2 cellular contexts compared by ENCODE assay signal in the genomic region with DNA sequence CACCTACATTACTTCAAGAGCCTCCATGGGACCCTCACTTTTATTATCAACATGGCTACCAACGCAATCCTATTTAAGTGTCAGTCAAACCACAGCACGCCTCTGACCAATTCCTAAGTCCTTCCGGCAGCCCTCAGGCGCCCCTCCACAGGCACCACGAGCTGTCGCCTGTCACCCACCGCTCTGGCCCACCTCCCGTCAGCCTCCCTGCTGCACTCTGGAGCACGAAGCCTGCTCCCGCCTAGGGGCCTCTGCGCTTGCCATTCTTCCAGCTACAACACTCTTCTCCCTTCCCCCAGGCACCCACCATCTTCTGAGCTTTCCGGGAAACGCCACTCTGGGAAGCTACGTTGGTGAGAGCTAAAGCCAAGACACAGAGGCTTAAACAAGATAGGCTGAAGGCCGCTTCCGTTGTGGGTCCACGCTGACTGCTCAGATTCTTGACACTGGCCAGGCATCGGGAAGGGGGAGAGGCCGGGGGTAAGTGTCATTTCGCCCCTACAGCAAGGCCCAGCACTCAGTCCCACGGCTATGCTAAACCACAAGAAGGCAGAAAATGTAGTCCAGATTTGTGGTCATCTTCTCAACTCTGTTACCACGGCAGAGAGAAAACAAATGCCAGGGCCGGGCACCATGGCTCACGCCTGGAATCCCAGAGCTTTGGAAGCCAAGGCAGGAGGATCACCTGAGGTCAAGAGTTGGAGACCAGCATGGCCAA.
TF ChIP-seq lines count a peak whose summit lies in the region.

No MANE protein-coding gene starts in this region.

TF ChIP-seq in SK-N-SH treated with all-trans-retinoic acid at 6 μM for 48 hours, 23 proteins besides CTCF, POLR2A, EP300 and RAD21:
- TF ChIP-seq ZFP3 (CRISPR knock-in tag; IDR thresholded peaks at IDR 0.05) (no peak), GLIS3 (CRISPR knock-in tag; IDR thresholded peaks at IDR 0.05) (no peak), ZNF565 (CRISPR knock-in tag; conservative IDR thresholded peaks at IDR 0.05; ENCODE audit: low read depth) (no peak), ISL1 (CRISPR knock-in tag; IDR thresholded peaks at IDR 0.05) (no peak), ZNF8 (CRISPR knock-in tag; IDR thresholded peaks at IDR 0.05) (no peak), TOX (CRISPR knock-in tag; IDR thresholded peaks at IDR 0.05; ENCODE audit: borderline replicate concordance) (no peak), ARNTL (CRISPR knock-in tag; IDR thresholded peaks at IDR 0.05; ENCODE audit: borderline replicate concordance, low read depth) (no peak), OSR1 (CRISPR knock-in tag; IDR thresholded peaks at IDR 0.05) (no peak), PPARA (CRISPR knock-in tag; IDR thresholded peaks at IDR 0.05; ENCODE audit: borderline replicate concordance) (no peak), BACH2 (CRISPR knock-in tag; IDR thresholded peaks at IDR 0.05; ENCODE audit: borderline replicate concordance) (no peak), ZNF70 (CRISPR knock-in tag; IDR thresholded peaks at IDR 0.05) (no peak), RARB (CRISPR knock-in tag; IDR thresholded peaks at IDR 0.05) (no peak), ESRRG (CRISPR knock-in tag; IDR thresholded peaks at IDR 0.05) (no peak), ZFP30 (CRISPR knock-in tag; IDR thresholded peaks at IDR 0.05) (no peak)
- TF ChIP-seq, protein P1, sequence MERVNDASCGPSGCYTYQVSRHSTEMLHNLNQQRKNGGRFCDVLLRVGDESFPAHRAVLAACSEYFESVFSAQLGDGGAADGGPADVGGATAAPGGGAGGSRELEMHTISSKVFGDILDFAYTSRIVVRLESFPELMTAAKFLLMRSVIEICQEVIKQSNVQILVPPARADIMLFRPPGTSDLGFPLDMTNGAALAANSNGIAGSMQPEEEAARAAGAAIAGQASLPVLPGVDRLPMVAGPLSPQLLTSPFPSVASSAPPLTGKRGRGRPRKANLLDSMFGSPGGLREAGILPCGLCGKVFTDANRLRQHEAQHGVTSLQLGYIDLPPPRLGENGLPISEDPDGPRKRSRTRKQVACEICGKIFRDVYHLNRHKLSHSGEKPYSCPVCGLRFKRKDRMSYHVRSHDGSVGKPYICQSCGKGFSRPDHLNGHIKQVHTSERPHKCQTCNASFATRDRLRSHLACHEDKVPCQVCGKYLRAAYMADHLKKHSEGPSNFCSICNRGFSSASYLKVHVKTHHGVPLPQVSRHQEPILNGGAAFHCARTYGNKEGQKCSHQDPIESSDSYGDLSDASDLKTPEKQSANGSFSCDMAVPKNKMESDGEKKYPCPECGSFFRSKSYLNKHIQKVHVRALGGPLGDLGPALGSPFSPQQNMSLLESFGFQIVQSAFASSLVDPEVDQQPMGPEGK (CRISPR knock-in tag; IDR thresholded peaks at IDR 0.05; ENCODE audit: borderline replicate concordance): no peak
- TF ChIP-seq, protein P2, sequence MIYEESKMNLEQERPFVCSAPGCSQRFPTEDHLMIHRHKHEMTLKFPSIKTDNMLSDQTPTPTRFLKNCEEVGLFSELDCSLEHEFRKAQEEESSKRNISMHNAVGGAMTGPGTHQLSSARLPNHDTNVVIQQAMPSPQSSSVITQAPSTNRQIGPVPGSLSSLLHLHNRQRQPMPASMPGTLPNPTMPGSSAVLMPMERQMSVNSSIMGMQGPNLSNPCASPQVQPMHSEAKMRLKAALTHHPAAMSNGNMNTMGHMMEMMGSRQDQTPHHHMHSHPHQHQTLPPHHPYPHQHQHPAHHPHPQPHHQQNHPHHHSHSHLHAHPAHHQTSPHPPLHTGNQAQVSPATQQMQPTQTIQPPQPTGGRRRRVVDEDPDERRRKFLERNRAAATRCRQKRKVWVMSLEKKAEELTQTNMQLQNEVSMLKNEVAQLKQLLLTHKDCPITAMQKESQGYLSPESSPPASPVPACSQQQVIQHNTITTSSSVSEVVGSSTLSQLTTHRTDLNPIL (CRISPR knock-in tag; IDR thresholded peaks at IDR 0.05; ENCODE audit: low read depth): no peak
- TF ChIP-seq, protein P3, sequence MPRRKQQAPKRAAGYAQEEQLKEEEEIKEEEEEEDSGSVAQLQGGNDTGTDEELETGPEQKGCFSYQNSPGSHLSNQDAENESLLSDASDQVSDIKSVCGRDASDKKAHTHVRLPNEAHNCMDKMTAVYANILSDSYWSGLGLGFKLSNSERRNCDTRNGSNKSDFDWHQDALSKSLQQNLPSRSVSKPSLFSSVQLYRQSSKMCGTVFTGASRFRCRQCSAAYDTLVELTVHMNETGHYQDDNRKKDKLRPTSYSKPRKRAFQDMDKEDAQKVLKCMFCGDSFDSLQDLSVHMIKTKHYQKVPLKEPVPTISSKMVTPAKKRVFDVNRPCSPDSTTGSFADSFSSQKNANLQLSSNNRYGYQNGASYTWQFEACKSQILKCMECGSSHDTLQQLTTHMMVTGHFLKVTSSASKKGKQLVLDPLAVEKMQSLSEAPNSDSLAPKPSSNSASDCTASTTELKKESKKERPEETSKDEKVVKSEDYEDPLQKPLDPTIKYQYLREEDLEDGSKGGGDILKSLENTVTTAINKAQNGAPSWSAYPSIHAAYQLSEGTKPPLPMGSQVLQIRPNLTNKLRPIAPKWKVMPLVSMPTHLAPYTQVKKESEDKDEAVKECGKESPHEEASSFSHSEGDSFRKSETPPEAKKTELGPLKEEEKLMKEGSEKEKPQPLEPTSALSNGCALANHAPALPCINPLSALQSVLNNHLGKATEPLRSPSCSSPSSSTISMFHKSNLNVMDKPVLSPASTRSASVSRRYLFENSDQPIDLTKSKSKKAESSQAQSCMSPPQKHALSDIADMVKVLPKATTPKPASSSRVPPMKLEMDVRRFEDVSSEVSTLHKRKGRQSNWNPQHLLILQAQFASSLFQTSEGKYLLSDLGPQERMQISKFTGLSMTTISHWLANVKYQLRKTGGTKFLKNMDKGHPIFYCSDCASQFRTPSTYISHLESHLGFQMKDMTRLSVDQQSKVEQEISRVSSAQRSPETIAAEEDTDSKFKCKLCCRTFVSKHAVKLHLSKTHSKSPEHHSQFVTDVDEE (CRISPR knock-in tag; IDR thresholded peaks at IDR 0.05): no peak
- TF ChIP-seq, protein P4, sequence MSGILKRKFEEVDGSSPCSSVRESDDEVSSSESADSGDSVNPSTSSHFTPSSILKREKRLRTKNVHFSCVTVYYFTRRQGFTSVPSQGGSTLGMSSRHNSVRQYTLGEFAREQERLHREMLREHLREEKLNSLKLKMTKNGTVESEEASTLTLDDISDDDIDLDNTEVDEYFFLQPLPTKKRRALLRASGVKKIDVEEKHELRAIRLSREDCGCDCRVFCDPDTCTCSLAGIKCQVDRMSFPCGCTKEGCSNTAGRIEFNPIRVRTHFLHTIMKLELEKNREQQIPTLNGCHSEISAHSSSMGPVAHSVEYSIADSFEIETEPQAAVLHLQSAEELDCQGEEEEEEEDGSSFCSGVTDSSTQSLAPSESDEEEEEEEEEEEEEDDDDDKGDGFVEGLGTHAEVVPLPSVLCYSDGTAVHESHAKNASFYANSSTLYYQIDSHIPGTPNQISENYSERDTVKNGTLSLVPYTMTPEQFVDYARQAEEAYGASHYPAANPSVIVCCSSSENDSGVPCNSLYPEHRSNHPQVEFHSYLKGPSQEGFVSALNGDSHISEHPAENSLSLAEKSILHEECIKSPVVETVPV (CRISPR knock-in tag; IDR thresholded peaks at IDR 0.05): no peak

TF ChIP-seq in SK-N-SH, 30 proteins besides CTCF, POLR2A, EP300 and RAD21:
- TF ChIP-seq NFIC (IDR thresholded peaks at IDR 0.05; ENCODE audit: borderline replicate concordance): no peak
- no peak for TF ChIP-seq RXRA (IDR thresholded peaks at IDR 0.05; ENCODE audit: borderline replicate concordance, low read depth)
- no peak for TF ChIP-seq YY1 (IDR thresholded peaks at IDR 0.05; ENCODE audit: low read depth)
- no peak for TF ChIP-seq RFX5 (IDR thresholded peaks at IDR 0.05; ENCODE audit: low read length)
- TF ChIP-seq, protein P5, sequence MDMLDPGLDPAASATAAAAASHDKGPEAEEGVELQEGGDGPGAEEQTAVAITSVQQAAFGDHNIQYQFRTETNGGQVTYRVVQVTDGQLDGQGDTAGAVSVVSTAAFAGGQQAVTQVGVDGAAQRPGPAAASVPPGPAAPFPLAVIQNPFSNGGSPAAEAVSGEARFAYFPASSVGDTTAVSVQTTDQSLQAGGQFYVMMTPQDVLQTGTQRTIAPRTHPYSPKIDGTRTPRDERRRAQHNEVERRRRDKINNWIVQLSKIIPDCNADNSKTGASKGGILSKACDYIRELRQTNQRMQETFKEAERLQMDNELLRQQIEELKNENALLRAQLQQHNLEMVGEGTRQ (IDR thresholded peaks at IDR 0.05; ENCODE audit: borderline replicate concordance, low read depth, low read length): no peak
- no peak for TF ChIP-seq GABPA (IDR thresholded peaks at IDR 0.05; ENCODE audit: low read depth)
- no peak for TF ChIP-seq FOXM1 (IDR thresholded peaks at IDR 0.05; ENCODE audit: low read depth)
- TF ChIP-seq, protein P6, sequence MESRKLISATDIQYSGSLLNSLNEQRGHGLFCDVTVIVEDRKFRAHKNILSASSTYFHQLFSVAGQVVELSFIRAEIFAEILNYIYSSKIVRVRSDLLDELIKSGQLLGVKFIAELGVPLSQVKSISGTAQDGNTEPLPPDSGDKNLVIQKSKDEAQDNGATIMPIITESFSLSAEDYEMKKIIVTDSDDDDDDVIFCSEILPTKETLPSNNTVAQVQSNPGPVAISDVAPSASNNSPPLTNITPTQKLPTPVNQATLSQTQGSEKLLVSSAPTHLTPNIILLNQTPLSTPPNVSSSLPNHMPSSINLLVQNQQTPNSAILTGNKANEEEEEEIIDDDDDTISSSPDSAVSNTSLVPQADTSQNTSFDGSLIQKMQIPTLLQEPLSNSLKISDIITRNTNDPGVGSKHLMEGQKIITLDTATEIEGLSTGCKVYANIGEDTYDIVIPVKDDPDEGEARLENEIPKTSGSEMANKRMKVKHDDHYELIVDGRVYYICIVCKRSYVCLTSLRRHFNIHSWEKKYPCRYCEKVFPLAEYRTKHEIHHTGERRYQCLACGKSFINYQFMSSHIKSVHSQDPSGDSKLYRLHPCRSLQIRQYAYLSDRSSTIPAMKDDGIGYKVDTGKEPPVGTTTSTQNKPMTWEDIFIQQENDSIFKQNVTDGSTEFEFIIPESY (IDR thresholded peaks at IDR 0.05; ENCODE audit: borderline replicate concordance, low read depth): no peak
- TF ChIP-seq FOXJ3 (CRISPR knock-in tag; IDR thresholded peaks at IDR 0.05): no peak
- TF ChIP-seq, protein P7, sequence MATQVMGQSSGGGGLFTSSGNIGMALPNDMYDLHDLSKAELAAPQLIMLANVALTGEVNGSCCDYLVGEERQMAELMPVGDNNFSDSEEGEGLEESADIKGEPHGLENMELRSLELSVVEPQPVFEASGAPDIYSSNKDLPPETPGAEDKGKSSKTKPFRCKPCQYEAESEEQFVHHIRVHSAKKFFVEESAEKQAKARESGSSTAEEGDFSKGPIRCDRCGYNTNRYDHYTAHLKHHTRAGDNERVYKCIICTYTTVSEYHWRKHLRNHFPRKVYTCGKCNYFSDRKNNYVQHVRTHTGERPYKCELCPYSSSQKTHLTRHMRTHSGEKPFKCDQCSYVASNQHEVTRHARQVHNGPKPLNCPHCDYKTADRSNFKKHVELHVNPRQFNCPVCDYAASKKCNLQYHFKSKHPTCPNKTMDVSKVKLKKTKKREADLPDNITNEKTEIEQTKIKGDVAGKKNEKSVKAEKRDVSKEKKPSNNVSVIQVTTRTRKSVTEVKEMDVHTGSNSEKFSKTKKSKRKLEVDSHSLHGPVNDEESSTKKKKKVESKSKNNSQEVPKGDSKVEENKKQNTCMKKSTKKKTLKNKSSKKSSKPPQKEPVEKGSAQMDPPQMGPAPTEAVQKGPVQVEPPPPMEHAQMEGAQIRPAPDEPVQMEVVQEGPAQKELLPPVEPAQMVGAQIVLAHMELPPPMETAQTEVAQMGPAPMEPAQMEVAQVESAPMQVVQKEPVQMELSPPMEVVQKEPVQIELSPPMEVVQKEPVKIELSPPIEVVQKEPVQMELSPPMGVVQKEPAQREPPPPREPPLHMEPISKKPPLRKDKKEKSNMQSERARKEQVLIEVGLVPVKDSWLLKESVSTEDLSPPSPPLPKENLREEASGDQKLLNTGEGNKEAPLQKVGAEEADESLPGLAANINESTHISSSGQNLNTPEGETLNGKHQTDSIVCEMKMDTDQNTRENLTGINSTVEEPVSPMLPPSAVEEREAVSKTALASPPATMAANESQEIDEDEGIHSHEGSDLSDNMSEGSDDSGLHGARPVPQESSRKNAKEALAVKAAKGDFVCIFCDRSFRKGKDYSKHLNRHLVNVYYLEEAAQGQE (IDR thresholded peaks at IDR 0.05; ENCODE audit: low read depth, low read length): no peak
- no peak for TF ChIP-seq ELF1 (IDR thresholded peaks at IDR 0.05)
- TF ChIP-seq EZH2phosphoT487 (IDR thresholded peaks at IDR 0.05; ENCODE audit: borderline replicate concordance, low read depth): no peak
- no peak for TF ChIP-seq JUND (IDR thresholded peaks at IDR 0.05)
- TF ChIP-seq RCOR1 (IDR thresholded peaks at IDR 0.05; ENCODE audit: low read length): no peak
- TF ChIP-seq TAF1 (IDR thresholded peaks at IDR 0.05; ENCODE audit: borderline replicate concordance, low read depth, low read length): no peak
- no peak for TF ChIP-seq MXI1 (IDR thresholded peaks at IDR 0.05; ENCODE audit: low read depth, low read length)
- TF ChIP-seq POLR2AphosphoS5 (IDR thresholded peaks at IDR 0.05; ENCODE audit: low read depth, low read length): no peak
